11 cellular contexts compared by ENCODE assay signal in the genomic region with DNA sequence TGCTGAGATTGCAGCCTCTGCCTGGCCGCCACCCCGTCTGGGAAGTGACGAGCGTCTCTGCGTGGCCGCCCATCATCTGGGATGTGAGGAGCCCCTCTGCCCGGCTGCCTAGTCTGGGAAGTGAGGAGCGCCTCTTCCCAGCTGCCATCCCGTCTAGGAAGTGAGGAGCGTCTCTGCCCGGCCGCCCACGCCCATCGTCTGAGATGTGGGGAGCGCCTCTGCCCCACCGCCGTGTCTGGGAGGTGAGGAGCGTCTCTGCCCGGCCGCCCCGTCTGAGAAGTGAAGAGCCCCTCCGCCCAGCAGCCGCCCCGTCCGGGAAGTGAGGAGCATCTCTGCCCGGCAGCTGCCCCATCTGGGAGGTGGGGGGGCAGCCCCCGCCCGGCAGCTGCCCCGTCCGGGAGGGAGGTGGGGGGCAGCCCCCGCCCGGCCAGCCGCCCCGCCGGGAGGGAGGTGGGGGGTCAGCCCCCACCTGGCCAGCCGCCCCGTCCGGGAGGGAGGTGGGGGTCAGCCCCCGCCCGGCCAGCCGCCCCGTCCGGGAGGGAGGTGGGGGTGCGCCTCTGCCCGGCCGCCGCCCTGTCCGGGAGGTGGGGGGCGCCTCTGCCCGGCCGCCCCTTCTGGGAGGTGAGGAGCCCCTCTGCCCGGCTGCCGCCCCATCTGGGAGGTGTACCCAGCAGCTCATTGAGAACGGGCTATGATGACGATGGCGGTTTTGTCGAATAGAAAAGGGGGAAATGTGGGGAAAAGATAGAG. TPM values are rescaled to one million over a fixed set of nuclear protein-coding genes. Genes with fewer than 3 reads are reported as not detected.
DNase-seq lines count a peak whose midpoint lies in the region; ATAC-seq and TF ChIP-seq lines count a peak whose summit lies in the region.
"Not testable (repeated sequence)": the region's sequence is repeated elsewhere in the genome, so short reads cannot be mapped to it uniquely, and the experiment has no call there.
"Had no signal": no experiment of that assay in that cellular context is flagged by ENCODE, and none has a peak within 500 bp of the region (broad histone marks: within the 10 kb centered on the region; RNA-seq: fewer than 3 reads in every experiment).

No MANE protein-coding gene starts in this region.

- peak; percentile 46 for ATAC-seq in stimulated activated naive CD8-positive, alpha-beta T cell treated with anti-CD3 and anti-CD28 coated beads, Interleukin-15, amount 100 ng/mL, for 72 hours

- H3K36me3 Mint-ChIP-seq in chondrocyte (ENCODE audit: low read depth); glutamatergic neuron (ENCODE audit: unreplicated experiment): not testable (repeated sequence)
- peaks cover 14% of the 10 kb centered on the region for H3K36me3 Mint-ChIP-seq in endothelial cell (ENCODE audit: low read depth, unreplicated experiment)

- H3K4me3 Mint-ChIP-seq in chondrocyte (ENCODE audit: unreplicated experiment); endothelial cell (ENCODE audit: unreplicated experiment); glutamatergic neuron (ENCODE audit: unreplicated experiment); stimulated activated naive CD8-positive, alpha-beta T cell treated with anti-CD3 and anti-CD28 coated beads, Interleukin-15, amount 100 ng/mL, for 72 hours: not testable (repeated sequence)

- DNase-seq in chondrocyte (ENCODE audit: low spot score), result peak; percentile 79
- DNase-seq in endothelial cell (ENCODE audit: low spot score), result peak; percentile 3
- DNase-seq in glutamatergic neuron, result peak; percentile 27
- DNase-seq in stimulated activated naive CD8-positive, alpha-beta T cell treated with anti-CD3 and anti-CD28 coated beads, Interleukin-15, amount 100 ng/mL, for 72 hours, result not testable (repeated sequence)

- not testable (repeated sequence) for H3K4me1 Mint-ChIP-seq in chondrocyte (ENCODE audit: low read depth); endothelial cell (ENCODE audit: unreplicated experiment); glutamatergic neuron (ENCODE audit: low read depth, unreplicated experiment); stimulated activated naive CD8-positive, alpha-beta T cell treated with anti-CD3 and anti-CD28 coated beads, Interleukin-15, amount 100 ng/mL, for 72 hours

- peaks cover 14% of the 10 kb centered on the region for H3K9me3 Mint-ChIP-seq in chondrocyte (ENCODE audit: low read depth)
- H3K9me3 Mint-ChIP-seq in endothelial cell (ENCODE audit: unreplicated experiment); glutamatergic neuron (ENCODE audit: unreplicated experiment): not testable (repeated sequence)
- H3K9me3 Mint-ChIP-seq in stimulated activated naive CD8-positive, alpha-beta T cell treated with anti-CD3 and anti-CD28 coated beads, Interleukin-15, amount 100 ng/mL, for 72 hours, result peaks cover 4 to 10% of the 10 kb centered on the region in 2 donors

- not testable (repeated sequence) for TF ChIP-seq CTCF in chondrocyte (IDR thresholded peaks at IDR 0.05); endothelial cell (IDR thresholded peaks at IDR 0.05; ENCODE audit: unreplicated experiment); glutamatergic neuron (IDR thresholded peaks at IDR 0.05; ENCODE audit: partially characterized antibody, unreplicated experiment)

- H3K27me3 Mint-ChIP-seq in chondrocyte (ENCODE audit: low read depth); endothelial cell (ENCODE audit: unreplicated experiment); glutamatergic neuron (ENCODE audit: unreplicated experiment); stimulated activated naive CD8-positive, alpha-beta T cell treated with anti-CD3 and anti-CD28 coated beads, Interleukin-15, amount 100 ng/mL, for 72 hours: not testable (repeated sequence)

- not testable (repeated sequence) for H3K27ac Mint-ChIP-seq in chondrocyte (ENCODE audit: unreplicated experiment); endothelial cell (ENCODE audit: unreplicated experiment); glutamatergic neuron (ENCODE audit: unreplicated experiment); stimulated activated naive CD8-positive, alpha-beta T cell treated with anti-CD3 and anti-CD28 coated beads, Interleukin-15, amount 100 ng/mL, for 72 hours

RNA-seq across cellular contexts. Expression of a gene that starts 25.6 kb away (rescaled TPM):
- total RNA-seq in chondrocyte (0.13 to 0.15 TPM (median 0.15 TPM) in 3 replicates), endothelial cell (ENCODE audit: unreplicated experiment) (not detected), glutamatergic neuron (ENCODE audit: unreplicated experiment) (not detected)
- total RNA-seq: A673; B cell; Caco-2; CD4-positive, alpha-beta memory T cell; CD4-positive, alpha-beta T cell; CD4-positive, CD25-positive, alpha-beta regulatory T cell; CD8-positive, alpha-beta T cell had no signal

RNA-seq across cellular contexts. Expression of a gene that starts 57.3 kb away (rescaled TPM):
- total RNA-seq in chondrocyte, result 0.35 to 1.3 TPM (median 0.87 TPM) in 3 replicates
- total RNA-seq in endothelial cell (ENCODE audit: unreplicated experiment), result 1.2 TPM
- total RNA-seq in glutamatergic neuron (ENCODE audit: unreplicated experiment), result 1.3 TPM
